In the genomic region with DNA sequence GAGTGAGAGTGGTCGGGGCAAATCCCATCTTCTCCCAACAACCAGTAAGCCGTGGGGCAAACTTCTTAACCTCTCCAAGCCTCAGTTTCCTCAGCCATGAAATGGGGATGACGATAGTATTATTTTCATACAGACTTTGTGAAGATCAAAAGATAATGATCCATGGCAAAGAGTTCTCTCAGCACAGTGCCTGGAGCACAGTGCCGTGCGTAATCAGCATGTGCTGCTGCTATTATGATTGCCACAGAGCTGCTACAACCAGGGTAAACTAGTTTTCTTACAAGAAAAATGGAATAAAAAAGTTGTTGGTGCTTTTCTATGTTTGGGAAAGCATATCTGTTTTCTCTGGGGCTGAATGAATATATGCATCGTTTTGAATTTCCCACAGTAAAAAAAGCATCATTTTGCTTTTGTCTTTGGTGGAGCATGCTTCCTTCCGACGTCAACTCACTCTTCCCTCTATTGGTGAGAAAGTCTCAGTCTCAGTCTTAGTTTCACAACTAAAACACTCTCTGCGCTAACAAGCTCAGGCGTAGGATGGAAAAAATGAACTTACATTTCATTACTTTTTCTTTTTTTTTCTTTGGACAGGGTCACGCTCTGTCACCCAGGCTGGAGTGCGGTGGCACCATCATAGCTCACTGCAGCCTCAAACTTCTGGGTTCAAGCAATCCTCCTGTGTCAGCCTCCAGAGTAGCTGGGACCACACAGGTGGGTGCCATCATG, we compare ENCODE assay signal across 1 cellular context.
TF ChIP-seq lines count a peak whose summit lies in the region.

No MANE protein-coding gene starts in this region.

TF ChIP-seq in GM12878, 131 proteins besides CTCF, POLR2A, EP300 and RAD21 (continued from another document and continues in another):
- TF ChIP-seq, protein P1, sequence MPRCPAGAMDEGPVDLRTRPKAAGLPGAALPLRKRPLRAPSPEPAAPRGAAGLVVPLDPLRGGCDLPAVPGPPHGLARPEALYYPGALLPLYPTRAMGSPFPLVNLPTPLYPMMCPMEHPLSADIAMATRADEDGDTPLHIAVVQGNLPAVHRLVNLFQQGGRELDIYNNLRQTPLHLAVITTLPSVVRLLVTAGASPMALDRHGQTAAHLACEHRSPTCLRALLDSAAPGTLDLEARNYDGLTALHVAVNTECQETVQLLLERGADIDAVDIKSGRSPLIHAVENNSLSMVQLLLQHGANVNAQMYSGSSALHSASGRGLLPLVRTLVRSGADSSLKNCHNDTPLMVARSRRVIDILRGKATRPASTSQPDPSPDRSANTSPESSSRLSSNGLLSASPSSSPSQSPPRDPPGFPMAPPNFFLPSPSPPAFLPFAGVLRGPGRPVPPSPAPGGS (IDR thresholded peaks at IDR 0.05; ENCODE audit: borderline replicate concordance, insufficient read depth, low read depth, low read length, poor library complexity, severe bottlenecking) = peak; percentile 98
- TF ChIP-seq RBBP5 (conservative IDR thresholded peaks at IDR 0.05) = no peak
- peak; percentile 91 for TF ChIP-seq ATF7 (IDR thresholded peaks at IDR 0.05; ENCODE audit: low read depth)
- TF ChIP-seq, protein P2, sequence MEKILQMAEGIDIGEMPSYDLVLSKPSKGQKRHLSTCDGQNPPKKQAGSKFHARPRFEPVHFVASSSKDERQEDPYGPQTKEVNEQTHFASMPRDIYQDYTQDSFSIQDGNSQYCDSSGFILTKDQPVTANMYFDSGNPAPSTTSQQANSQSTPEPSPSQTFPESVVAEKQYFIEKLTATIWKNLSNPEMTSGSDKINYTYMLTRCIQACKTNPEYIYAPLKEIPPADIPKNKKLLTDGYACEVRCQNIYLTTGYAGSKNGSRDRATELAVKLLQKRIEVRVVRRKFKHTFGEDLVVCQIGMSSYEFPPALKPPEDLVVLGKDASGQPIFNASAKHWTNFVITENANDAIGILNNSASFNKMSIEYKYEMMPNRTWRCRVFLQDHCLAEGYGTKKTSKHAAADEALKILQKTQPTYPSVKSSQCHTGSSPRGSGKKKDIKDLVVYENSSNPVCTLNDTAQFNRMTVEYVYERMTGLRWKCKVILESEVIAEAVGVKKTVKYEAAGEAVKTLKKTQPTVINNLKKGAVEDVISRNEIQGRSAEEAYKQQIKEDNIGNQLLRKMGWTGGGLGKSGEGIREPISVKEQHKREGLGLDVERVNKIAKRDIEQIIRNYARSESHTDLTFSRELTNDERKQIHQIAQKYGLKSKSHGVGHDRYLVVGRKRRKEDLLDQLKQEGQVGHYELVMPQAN (conservative IDR thresholded peaks at IDR 0.05) = peak; percentile 55; the same call in 1 of the 2 replicates
- TF ChIP-seq KLF5 (IDR thresholded peaks at IDR 0.05; ENCODE audit: partially characterized antibody) = peak; percentile 38
- TF ChIP-seq ZNF274 (IDR thresholded peaks at IDR 0.05; ENCODE audit: insufficient read depth, insufficient read length) = no peak
- no peak; the same call in none of the 2 replicates for TF ChIP-seq ZNF217 (IDR thresholded peaks at IDR 0.05)
- TF ChIP-seq, protein P3, sequence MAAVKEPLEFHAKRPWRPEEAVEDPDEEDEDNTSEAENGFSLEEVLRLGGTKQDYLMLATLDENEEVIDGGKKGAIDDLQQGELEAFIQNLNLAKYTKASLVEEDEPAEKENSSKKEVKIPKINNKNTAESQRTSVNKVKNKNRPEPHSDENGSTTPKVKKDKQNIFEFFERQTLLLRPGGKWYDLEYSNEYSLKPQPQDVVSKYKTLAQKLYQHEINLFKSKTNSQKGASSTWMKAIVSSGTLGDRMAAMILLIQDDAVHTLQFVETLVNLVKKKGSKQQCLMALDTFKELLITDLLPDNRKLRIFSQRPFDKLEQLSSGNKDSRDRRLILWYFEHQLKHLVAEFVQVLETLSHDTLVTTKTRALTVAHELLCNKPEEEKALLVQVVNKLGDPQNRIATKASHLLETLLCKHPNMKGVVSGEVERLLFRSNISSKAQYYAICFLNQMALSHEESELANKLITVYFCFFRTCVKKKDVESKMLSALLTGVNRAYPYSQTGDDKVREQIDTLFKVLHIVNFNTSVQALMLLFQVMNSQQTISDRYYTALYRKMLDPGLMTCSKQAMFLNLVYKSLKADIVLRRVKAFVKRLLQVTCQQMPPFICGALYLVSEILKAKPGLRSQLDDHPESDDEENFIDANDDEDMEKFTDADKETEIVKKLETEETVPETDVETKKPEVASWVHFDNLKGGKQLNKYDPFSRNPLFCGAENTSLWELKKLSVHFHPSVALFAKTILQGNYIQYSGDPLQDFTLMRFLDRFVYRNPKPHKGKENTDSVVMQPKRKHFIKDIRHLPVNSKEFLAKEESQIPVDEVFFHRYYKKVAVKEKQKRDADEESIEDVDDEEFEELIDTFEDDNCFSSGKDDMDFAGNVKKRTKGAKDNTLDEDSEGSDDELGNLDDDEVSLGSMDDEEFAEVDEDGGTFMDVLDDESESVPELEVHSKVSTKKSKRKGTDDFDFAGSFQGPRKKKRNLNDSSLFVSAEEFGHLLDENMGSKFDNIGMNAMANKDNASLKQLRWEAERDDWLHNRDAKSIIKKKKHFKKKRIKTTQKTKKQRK (IDR thresholded peaks at IDR 0.05; ENCODE audit: low read depth, low read length) = no peak
- TF ChIP-seq MXI1 (IDR thresholded peaks at IDR 0.05; ENCODE audit: low read depth, low read length) = peak; percentile 37; the same call in 1 of the 2 replicates
- TF ChIP-seq RUNX3 (IDR thresholded peaks at IDR 0.05; ENCODE audit: low read length) = peak; percentile 75; the same call in 1 of the 2 replicates
- TF ChIP-seq SMC3 (IDR thresholded peaks at IDR 0.05; ENCODE audit: borderline replicate concordance, low read length) = peak; percentile 29; the same call in 1 of the 2 replicates
- TF ChIP-seq, protein P4, sequence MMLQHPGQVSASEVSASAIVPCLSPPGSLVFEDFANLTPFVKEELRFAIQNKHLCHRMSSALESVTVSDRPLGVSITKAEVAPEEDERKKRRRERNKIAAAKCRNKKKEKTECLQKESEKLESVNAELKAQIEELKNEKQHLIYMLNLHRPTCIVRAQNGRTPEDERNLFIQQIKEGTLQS (IDR thresholded peaks at IDR 0.05; ENCODE audit: borderline replicate concordance, extremely low read depth, low read depth, low read length) = no peak
- TF ChIP-seq NFYA (IDR thresholded peaks at IDR 0.05; ENCODE audit: borderline replicate concordance, low read depth, low read length) = no peak
- peak; percentile 91 for TF ChIP-seq IKZF1 (conservative IDR thresholded peaks at IDR 0.05)
- TF ChIP-seq NBN (IDR thresholded peaks at IDR 0.05) = peak; percentile 95; the same call in 1 of the 2 replicates
- TF ChIP-seq BCL11A (IDR thresholded peaks at IDR 0.05; ENCODE audit: low read depth, low read length) = peak; percentile 72; the same call in 1 of the 2 replicates
- TF ChIP-seq, protein P5, sequence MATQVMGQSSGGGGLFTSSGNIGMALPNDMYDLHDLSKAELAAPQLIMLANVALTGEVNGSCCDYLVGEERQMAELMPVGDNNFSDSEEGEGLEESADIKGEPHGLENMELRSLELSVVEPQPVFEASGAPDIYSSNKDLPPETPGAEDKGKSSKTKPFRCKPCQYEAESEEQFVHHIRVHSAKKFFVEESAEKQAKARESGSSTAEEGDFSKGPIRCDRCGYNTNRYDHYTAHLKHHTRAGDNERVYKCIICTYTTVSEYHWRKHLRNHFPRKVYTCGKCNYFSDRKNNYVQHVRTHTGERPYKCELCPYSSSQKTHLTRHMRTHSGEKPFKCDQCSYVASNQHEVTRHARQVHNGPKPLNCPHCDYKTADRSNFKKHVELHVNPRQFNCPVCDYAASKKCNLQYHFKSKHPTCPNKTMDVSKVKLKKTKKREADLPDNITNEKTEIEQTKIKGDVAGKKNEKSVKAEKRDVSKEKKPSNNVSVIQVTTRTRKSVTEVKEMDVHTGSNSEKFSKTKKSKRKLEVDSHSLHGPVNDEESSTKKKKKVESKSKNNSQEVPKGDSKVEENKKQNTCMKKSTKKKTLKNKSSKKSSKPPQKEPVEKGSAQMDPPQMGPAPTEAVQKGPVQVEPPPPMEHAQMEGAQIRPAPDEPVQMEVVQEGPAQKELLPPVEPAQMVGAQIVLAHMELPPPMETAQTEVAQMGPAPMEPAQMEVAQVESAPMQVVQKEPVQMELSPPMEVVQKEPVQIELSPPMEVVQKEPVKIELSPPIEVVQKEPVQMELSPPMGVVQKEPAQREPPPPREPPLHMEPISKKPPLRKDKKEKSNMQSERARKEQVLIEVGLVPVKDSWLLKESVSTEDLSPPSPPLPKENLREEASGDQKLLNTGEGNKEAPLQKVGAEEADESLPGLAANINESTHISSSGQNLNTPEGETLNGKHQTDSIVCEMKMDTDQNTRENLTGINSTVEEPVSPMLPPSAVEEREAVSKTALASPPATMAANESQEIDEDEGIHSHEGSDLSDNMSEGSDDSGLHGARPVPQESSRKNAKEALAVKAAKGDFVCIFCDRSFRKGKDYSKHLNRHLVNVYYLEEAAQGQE (IDR thresholded peaks at IDR 0.05; ENCODE audit: low read depth, low read length) = no peak
- TF ChIP-seq, protein P6, sequence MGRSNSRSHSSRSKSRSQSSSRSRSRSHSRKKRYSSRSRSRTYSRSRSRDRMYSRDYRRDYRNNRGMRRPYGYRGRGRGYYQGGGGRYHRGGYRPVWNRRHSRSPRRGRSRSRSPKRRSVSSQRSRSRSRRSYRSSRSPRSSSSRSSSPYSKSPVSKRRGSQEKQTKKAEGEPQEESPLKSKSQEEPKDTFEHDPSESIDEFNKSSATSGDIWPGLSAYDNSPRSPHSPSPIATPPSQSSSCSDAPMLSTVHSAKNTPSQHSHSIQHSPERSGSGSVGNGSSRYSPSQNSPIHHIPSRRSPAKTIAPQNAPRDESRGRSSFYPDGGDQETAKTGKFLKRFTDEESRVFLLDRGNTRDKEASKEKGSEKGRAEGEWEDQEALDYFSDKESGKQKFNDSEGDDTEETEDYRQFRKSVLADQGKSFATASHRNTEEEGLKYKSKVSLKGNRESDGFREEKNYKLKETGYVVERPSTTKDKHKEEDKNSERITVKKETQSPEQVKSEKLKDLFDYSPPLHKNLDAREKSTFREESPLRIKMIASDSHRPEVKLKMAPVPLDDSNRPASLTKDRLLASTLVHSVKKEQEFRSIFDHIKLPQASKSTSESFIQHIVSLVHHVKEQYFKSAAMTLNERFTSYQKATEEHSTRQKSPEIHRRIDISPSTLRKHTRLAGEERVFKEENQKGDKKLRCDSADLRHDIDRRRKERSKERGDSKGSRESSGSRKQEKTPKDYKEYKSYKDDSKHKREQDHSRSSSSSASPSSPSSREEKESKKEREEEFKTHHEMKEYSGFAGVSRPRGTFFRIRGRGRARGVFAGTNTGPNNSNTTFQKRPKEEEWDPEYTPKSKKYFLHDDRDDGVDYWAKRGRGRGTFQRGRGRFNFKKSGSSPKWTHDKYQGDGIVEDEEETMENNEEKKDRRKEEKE (IDR thresholded peaks at IDR 0.05) = no peak
- TF ChIP-seq KAT2A (conservative IDR thresholded peaks at IDR 0.05; ENCODE audit: control insufficient read depth, low read depth, low read length) = no peak
- no peak for TF ChIP-seq GABPA (IDR thresholded peaks at IDR 0.05; ENCODE audit: low read depth)
- TF ChIP-seq MYC (IDR thresholded peaks at IDR 0.05; ENCODE audit: insufficient read depth, insufficient read length, insufficient replicate concordance, low read length, severe bottlenecking) = no peak
- peak; percentile 58 for TF ChIP-seq BACH1 (IDR thresholded peaks at IDR 0.05; ENCODE audit: borderline replicate concordance)
- TF ChIP-seq, protein P7, sequence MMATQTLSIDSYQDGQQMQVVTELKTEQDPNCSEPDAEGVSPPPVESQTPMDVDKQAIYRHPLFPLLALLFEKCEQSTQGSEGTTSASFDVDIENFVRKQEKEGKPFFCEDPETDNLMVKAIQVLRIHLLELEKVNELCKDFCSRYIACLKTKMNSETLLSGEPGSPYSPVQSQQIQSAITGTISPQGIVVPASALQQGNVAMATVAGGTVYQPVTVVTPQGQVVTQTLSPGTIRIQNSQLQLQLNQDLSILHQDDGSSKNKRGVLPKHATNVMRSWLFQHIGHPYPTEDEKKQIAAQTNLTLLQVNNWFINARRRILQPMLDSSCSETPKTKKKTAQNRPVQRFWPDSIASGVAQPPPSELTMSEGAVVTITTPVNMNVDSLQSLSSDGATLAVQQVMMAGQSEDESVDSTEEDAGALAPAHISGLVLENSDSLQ (IDR thresholded peaks at IDR 0.05) = peak; percentile 71
- TF ChIP-seq, protein P8, sequence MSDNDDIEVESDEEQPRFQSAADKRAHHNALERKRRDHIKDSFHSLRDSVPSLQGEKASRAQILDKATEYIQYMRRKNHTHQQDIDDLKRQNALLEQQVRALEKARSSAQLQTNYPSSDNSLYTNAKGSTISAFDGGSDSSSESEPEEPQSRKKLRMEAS (IDR thresholded peaks at IDR 0.05; ENCODE audit: low read depth, low read length) = peak; percentile 65; the same call in 1 of the 2 replicates
- TF ChIP-seq, protein P9, sequence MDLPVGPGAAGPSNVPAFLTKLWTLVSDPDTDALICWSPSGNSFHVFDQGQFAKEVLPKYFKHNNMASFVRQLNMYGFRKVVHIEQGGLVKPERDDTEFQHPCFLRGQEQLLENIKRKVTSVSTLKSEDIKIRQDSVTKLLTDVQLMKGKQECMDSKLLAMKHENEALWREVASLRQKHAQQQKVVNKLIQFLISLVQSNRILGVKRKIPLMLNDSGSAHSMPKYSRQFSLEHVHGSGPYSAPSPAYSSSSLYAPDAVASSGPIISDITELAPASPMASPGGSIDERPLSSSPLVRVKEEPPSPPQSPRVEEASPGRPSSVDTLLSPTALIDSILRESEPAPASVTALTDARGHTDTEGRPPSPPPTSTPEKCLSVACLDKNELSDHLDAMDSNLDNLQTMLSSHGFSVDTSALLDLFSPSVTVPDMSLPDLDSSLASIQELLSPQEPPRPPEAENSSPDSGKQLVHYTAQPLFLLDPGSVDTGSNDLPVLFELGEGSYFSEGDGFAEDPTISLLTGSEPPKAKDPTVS (IDR thresholded peaks at IDR 0.05; ENCODE audit: low read depth, low read length) = no peak
- TF ChIP-seq CBX5 (IDR thresholded peaks at IDR 0.05; ENCODE audit: low read depth) = peak; percentile 78; the same call in 1 of the 2 replicates
- peak; percentile 83; the same call in 1 of the 2 replicates for TF ChIP-seq FOXM1 (IDR thresholded peaks at IDR 0.05; ENCODE audit: low read depth, low read length)
- TF ChIP-seq HDGF (IDR thresholded peaks at IDR 0.05) = no peak
- TF ChIP-seq SRF (IDR thresholded peaks at IDR 0.05; ENCODE audit: low read depth in 2 of 2, low read length in 2 of 2) = no peak
- TF ChIP-seq PAX5 (IDR thresholded peaks at IDR 0.05; ENCODE audit: borderline replicate concordance, low read depth, low read length) = peak; percentile 99
- TF ChIP-seq FOS (IDR thresholded peaks at IDR 0.05; ENCODE audit: borderline replicate concordance, extremely low read depth, insufficient read length) = no peak
- TF ChIP-seq, protein P10, sequence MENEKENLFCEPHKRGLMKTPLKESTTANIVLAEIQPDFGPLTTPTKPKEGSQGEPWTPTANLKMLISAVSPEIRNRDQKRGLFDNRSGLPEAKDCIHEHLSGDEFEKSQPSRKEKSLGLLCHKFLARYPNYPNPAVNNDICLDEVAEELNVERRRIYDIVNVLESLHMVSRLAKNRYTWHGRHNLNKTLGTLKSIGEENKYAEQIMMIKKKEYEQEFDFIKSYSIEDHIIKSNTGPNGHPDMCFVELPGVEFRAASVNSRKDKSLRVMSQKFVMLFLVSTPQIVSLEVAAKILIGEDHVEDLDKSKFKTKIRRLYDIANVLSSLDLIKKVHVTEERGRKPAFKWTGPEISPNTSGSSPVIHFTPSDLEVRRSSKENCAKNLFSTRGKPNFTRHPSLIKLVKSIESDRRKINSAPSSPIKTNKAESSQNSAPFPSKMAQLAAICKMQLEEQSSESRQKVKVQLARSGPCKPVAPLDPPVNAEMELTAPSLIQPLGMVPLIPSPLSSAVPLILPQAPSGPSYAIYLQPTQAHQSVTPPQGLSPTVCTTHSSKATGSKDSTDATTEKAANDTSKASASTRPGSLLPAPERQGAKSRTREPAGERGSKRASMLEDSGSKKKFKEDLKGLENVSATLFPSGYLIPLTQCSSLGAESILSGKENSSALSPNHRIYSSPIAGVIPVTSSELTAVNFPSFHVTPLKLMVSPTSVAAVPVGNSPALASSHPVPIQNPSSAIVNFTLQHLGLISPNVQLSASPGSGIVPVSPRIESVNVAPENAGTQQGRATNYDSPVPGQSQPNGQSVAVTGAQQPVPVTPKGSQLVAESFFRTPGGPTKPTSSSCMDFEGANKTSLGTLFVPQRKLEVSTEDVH (IDR thresholded peaks at IDR 0.05; ENCODE audit: low read depth, partially characterized antibody) = no peak
- TF ChIP-seq NR2C1 (IDR thresholded peaks at IDR 0.05) = no peak
- TF ChIP-seq NR2F1 (conservative IDR thresholded peaks at IDR 0.05) = 0 out of 2 replicates have a peak, but pooled peaks have one; percentile 70
